9 cellular contexts compared by ENCODE assay signal in the genomic region with DNA sequence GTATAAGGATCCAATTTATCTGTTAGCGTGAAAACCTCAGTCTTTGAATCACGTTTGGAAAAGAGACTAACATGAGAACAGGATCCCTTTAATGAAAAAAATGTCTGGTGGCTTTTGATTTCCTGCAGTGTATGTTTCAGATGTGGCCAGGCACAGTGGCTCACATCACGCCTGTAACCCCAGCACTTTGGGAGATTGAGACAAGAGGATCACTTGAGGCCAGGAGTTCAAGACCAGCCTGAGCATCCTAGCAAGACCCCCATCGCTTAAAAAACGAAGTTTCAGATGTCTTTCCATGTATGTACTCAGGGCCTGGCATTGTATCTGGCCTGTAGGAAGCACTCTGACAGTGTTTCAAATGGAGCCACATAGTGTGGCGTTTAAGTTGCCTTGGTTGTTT.
A peak's percentile ranks its signal among the peaks of the same experiment; 100 is the strongest.
DNase-seq lines count a peak whose midpoint lies in the region; ATAC-seq and TF ChIP-seq lines count a peak whose summit lies in the region.
"Had no signal": no experiment of that assay in that cellular context is flagged by ENCODE, and none has a peak within 500 bp of the region (broad histone marks: within the 10 kb centered on the region; RNA-seq: fewer than 3 reads in every experiment).

No MANE protein-coding gene starts in this region.

- no peak overlapping the region for H3K4me3 ChIP-seq in muscle layer of duodenum (ENCODE audit: low read depth in 1 of 2, low read length in 2 of 2)

- no peaks in the 10 kb centered on the region for H3K27me3 ChIP-seq in muscle layer of duodenum (ENCODE audit: low read depth, low read length)

- H3K4me1 ChIP-seq in muscle layer of duodenum (ENCODE audit: control insufficient read depth in 1 of 2, insufficient read depth in 2 of 2, low read length in 2 of 2) = peaks cover 14 to 59% of the 10 kb centered on the region in 2 donors

- H3K36me3 ChIP-seq in muscle layer of duodenum (ENCODE audit: control insufficient read depth in 1 of 2, insufficient read depth in 2 of 2, low read length in 2 of 2) = peaks cover 0 to 14% of the 10 kb centered on the region in 2 donors

- H3K4me3 Mint-ChIP-seq in CD14-positive monocyte = no peak overlapping the region
- peak overlapping the region; percentile 64 for H3K4me3 Mint-ChIP-seq in activated CD8-positive, alpha-beta T cell treated with anti-CD3 and anti-CD28 coated beads, Interleukin-2, amount 10 ng/mL, durations not matched to agents 7 days and 5 days

- CTCF ChIA-PET in activated CD8-positive, alpha-beta T cell treated with anti-CD3 and anti-CD28 coated beads, Interleukin-2, amount 10 ng/mL, durations not matched to agents 7 days and 5 days (lab: Charles Lee) = interaction anchor here (0.7 to 3.2 kb wide), 9 partner anchors 9 to 82 kb away, joined by 3 to 13 read pairs (median 4); no protein-coding TSS in a partner anchor

- DNase-seq in CD14-positive monocyte (ENCODE audit: low spot score) = no peak
- peak; percentile 37 for DNase-seq in activated CD8-positive, alpha-beta T cell treated with anti-CD3 and anti-CD28 coated beads, Interleukin-2, amount 10 ng/mL, durations not matched to agents 7 days and 5 days
- DNase-seq in glomerular visceral epithelial cell (ENCODE audit: extremely low spot score) = no peak
- no peak for DNase-seq in KG1 (lab: John Stamatoyannopoulos, UW)
- DNase-seq: NCI-H1436 treated with DMSO at 0.1 percent for 48 hours had no signal

- peaks cover 49 to 60% of the 10 kb centered on the region in 2 donors for H3K36me3 Mint-ChIP-seq in CD14-positive monocyte
- H3K36me3 Mint-ChIP-seq in activated CD8-positive, alpha-beta T cell treated with anti-CD3 and anti-CD28 coated beads, Interleukin-2, amount 10 ng/mL, durations not matched to agents 7 days and 5 days (ENCODE audit: low read depth) = peaks cover 38% of the 10 kb centered on the region

- peak; percentile 11 for ATAC-seq in GM21576 (IDR thresholded peaks at IDR 0.05; ENCODE audit: unreplicated experiment)
- peak; percentile 51 for ATAC-seq in activated CD8-positive, alpha-beta T cell treated with anti-CD3 and anti-CD28 coated beads, Interleukin-2, amount 10 ng/mL, durations not matched to agents 7 days and 5 days
- ATAC-seq in HG03108 (IDR thresholded peaks at IDR 0.05; ENCODE audit: unreplicated experiment) = no peak
- no peak for ATAC-seq in SK-N-SH treated with all-trans-retinoic acid at 6 μM for 48 hours

- H3K27ac ChIP-seq in muscle layer of duodenum (ENCODE audit: low read length) = peak overlapping the region; percentile 94

- no peaks in the 10 kb centered on the region for H3K9me3 ChIP-seq in muscle layer of duodenum (ENCODE audit: control insufficient read depth in 1 of 2, low read length in 2 of 2)

- H3K27ac Mint-ChIP-seq in CD14-positive monocyte = peak overlapping the region; percentile 11 to 93 (median 64)
- peak overlapping the region; percentile 60 for H3K27ac Mint-ChIP-seq in activated CD8-positive, alpha-beta T cell treated with anti-CD3 and anti-CD28 coated beads, Interleukin-2, amount 10 ng/mL, durations not matched to agents 7 days and 5 days

- peaks cover 85% of the 10 kb centered on the region for H3K4me1 Mint-ChIP-seq in CD14-positive monocyte
- peaks cover 60% of the 10 kb centered on the region for H3K4me1 Mint-ChIP-seq in activated CD8-positive, alpha-beta T cell treated with anti-CD3 and anti-CD28 coated beads, Interleukin-2, amount 10 ng/mL, durations not matched to agents 7 days and 5 days (ENCODE audit: low read depth)

- peaks cover 0 to 1% (median 0%) of the 10 kb centered on the region in 7 donors for H3K9me3 Mint-ChIP-seq in CD14-positive monocyte
- no peaks in the 10 kb centered on the region for H3K9me3 Mint-ChIP-seq in activated CD8-positive, alpha-beta T cell treated with anti-CD3 and anti-CD28 coated beads, Interleukin-2, amount 10 ng/mL, durations not matched to agents 7 days and 5 days (ENCODE audit: insufficient read depth)

- H3K27me3 Mint-ChIP-seq in CD14-positive monocyte (ENCODE audit: low read depth in 3 of 3) = no peaks in the 10 kb centered on the region
- no peaks in the 10 kb centered on the region for H3K27me3 Mint-ChIP-seq in activated CD8-positive, alpha-beta T cell treated with anti-CD3 and anti-CD28 coated beads, Interleukin-2, amount 10 ng/mL, durations not matched to agents 7 days and 5 days (ENCODE audit: low read depth)

- intact Hi-C loops in CD14-positive monocyte (cut with micrococcal nuclease) = loop anchor here in 1 of 2 donors (10.0 kb wide), 1 partner anchor 141 kb away; no protein-coding TSS in a partner anchor

- TF ChIP-seq CTCF in CD14-positive monocyte (IDR thresholded peaks at IDR 0.05) = no peak

- POLR2A ChIA-PET in activated CD8-positive, alpha-beta T cell treated with anti-CD3 and anti-CD28 coated beads, Interleukin-2, amount 10 ng/mL, durations not matched to agents 7 days and 5 days (lab: Charles Lee) = interaction anchor here (0.9 to 2.6 kb wide), 8 partner anchors 21 to 77 kb away, joined by 3 to 19 read pairs (median 6); no protein-coding TSS in a partner anchor

TF ChIP-seq in SK-N-SH treated with all-trans-retinoic acid at 6 μM for 48 hours, 23 proteins besides CTCF, POLR2A, EP300 and RAD21:
- TF ChIP-seq ARNTL (CRISPR knock-in tag; IDR thresholded peaks at IDR 0.05; ENCODE audit: borderline replicate concordance, low read depth) (no peak), ZNF70 (CRISPR knock-in tag; IDR thresholded peaks at IDR 0.05) (no peak), ISL1 (CRISPR knock-in tag; IDR thresholded peaks at IDR 0.05) (no peak), PPARA (CRISPR knock-in tag; IDR thresholded peaks at IDR 0.05; ENCODE audit: borderline replicate concordance) (no peak), ESRRG (CRISPR knock-in tag; IDR thresholded peaks at IDR 0.05) (no peak), BACH2 (CRISPR knock-in tag; IDR thresholded peaks at IDR 0.05; ENCODE audit: borderline replicate concordance) (no peak)
- TF ChIP-seq, protein P1, sequence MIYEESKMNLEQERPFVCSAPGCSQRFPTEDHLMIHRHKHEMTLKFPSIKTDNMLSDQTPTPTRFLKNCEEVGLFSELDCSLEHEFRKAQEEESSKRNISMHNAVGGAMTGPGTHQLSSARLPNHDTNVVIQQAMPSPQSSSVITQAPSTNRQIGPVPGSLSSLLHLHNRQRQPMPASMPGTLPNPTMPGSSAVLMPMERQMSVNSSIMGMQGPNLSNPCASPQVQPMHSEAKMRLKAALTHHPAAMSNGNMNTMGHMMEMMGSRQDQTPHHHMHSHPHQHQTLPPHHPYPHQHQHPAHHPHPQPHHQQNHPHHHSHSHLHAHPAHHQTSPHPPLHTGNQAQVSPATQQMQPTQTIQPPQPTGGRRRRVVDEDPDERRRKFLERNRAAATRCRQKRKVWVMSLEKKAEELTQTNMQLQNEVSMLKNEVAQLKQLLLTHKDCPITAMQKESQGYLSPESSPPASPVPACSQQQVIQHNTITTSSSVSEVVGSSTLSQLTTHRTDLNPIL (CRISPR knock-in tag; IDR thresholded peaks at IDR 0.05; ENCODE audit: low read depth) = no peak

Comparison
In these comparisons a context has a peak if more than half of its experiments do, and no peak if none do; other contexts are left out.
1. ATAC-seq: peak in GM21576 (single experiment) and activated CD8-positive, alpha-beta T cell treated with anti-CD3 and anti-CD28 coated beads, Interleukin-2, amount 10 ng/mL, durations not matched to agents 7 days and 5 days (single experiment); none in HG03108 (single experiment) and SK-N-SH treated with all-trans-retinoic acid at 6 μM for 48 hours (single experiment).